Comparison of ENCODE assay signal across 8 cellular contexts in genomic region chr1:153946622-153947246, GRCh38. TPM values are rescaled to one million over a fixed set of nuclear protein-coding genes. Genes with fewer than 3 reads are reported as not detected.
A peak's percentile ranks its signal among the peaks of the same experiment; 100 is the strongest.
DNase-seq lines count a peak whose midpoint lies in the region; ATAC-seq and TF ChIP-seq lines count a peak whose summit lies in the region.

A gene with protein sequence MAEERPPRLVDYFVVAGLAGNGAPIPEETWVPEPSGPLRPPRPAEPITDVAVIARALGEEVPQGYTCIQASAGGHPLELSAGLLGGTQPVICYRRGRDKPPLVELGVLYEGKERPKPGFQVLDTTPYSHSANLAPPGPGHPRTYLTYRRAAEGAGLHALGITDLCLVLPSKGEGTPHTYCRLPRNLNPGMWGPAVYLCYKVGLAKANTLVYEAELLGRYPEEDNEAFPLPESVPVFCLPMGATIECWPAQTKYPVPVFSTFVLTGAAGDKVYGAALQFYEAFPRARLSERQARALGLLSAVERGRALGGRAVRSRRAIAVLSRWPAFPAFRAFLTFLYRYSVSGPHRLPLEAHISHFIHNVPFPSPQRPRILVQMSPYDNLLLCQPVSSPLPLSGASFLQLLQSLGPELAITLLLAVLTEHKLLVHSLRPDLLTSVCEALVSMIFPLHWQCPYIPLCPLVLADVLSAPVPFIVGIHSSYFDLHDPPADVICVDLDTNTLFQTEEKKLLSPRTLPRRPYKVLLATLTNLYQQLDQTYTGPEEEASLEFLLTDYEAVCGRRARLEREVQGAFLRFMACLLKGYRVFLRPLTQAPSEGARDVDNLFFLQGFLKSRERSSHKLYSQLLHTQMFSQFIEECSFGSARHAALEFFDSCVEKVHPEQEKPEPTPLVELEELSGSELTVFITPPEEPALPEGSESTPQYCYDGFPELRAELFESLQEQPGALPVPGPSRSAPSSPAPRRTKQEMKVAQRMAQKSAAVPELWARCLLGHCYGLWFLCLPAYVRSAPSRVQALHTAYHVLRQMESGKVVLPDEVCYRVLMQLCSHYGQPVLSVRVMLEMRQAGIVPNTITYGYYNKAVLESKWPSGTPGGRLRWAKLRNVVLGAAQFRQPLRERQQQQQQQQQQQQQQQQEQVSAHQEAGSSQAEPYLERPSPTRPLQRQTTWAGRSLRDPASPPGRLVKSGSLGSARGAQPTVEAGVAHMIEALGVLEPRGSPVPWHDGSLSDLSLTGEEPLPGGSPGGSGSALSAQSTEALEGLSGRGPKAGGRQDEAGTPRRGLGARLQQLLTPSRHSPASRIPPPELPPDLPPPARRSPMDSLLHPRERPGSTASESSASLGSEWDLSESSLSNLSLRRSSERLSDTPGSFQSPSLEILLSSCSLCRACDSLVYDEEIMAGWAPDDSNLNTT (N-terminal part only) (minus strand): TSS chr1:153946718. CDS start chr1:153944374, 2,344 bp downstream.

- H3K27me3 Mint-ChIP-seq in activated CD4-positive, alpha-beta memory T cell treated with anti-CD3 and anti-CD28 coated beads for 36 hours: no peaks in the 10 kb centered on the region

- H3K9ac ChIP-seq in BLaER1: peak within 1 kb of the TSS; percentile 99

- intact Hi-C loops in activated CD4-positive, alpha-beta memory T cell treated with anti-CD3 and anti-CD28 coated beads for 36 hours (cut with micrococcal nuclease): loop anchor here (1.0 kb wide), 2 partner anchors 23 to 149 kb away; no protein-coding TSS in a partner anchor

- TF ChIP-seq POLR2A in GM19193 (IDR thresholded peaks at IDR 0.05; ENCODE audit: extremely low read depth, insufficient read depth, insufficient read length): peak; percentile 54

- peaks cover 50% of the 10 kb centered on the region for H3K4me1 ChIP-seq in BLaER1
- no peaks in the 10 kb centered on the region for H3K4me1 ChIP-seq in ectodermal cell (ENCODE audit: control insufficient read depth, insufficient read depth, low read length)
- H3K4me1 ChIP-seq in lung (ENCODE audit: control insufficient read depth in 2 of 2, insufficient read depth in 2 of 2, low read length in 2 of 2): peaks cover 4 to 11% of the 10 kb centered on the region in 2 donors

- no peaks in the 10 kb centered on the region for H3K9me3 Mint-ChIP-seq in activated CD4-positive, alpha-beta memory T cell treated with anti-CD3 and anti-CD28 coated beads for 36 hours

- peaks cover 40% of the 10 kb centered on the region for H3K36me3 Mint-ChIP-seq in activated CD4-positive, alpha-beta memory T cell treated with anti-CD3 and anti-CD28 coated beads for 36 hours

- H3K27ac Mint-ChIP-seq in activated CD4-positive, alpha-beta memory T cell treated with anti-CD3 and anti-CD28 coated beads for 36 hours: peak within 1 kb of the TSS; percentile 97

- peak within 1 kb of the TSS; percentile 97 for H3K4me2 ChIP-seq in BLaER1

- peaks cover 73% of the 10 kb centered on the region for H3K36me3 ChIP-seq in BLaER1
- H3K36me3 ChIP-seq in ectodermal cell (ENCODE audit: control insufficient read depth, insufficient read depth, low read length): peaks cover 11% of the 10 kb centered on the region
- peaks cover 7 to 39% of the 10 kb centered on the region in 2 donors for H3K36me3 ChIP-seq in lung (ENCODE audit: control insufficient read depth in 2 of 2, insufficient read depth in 2 of 2, low read length in 2 of 2)

- peak within 1 kb of the TSS; percentile 100 for H3K27ac ChIP-seq in BLaER1
- H3K27ac ChIP-seq in ectodermal cell (ENCODE audit: insufficient read depth, low read depth, low read length, poor library complexity, severe bottlenecking): no peak within 1 kb of the TSS
- peak within 1 kb of the TSS; percentile 97 to 99 for H3K27ac ChIP-seq in lung (ENCODE audit: low read depth in 1 of 2, low read length in 1 of 2)

- H3K27me3 ChIP-seq in BLaER1: no peaks in the 10 kb centered on the region
- H3K27me3 ChIP-seq in ectodermal cell (ENCODE audit: control insufficient read depth, insufficient read depth, low read length, poor library complexity, severe bottlenecking): no peaks in the 10 kb centered on the region
- no peaks in the 10 kb centered on the region for H3K27me3 ChIP-seq in lung (ENCODE audit: control insufficient read depth, insufficient read depth)

- peak; percentile 68 for ATAC-seq in HG03354 (IDR thresholded peaks at IDR 0.05; ENCODE audit: poor library complexity, severe bottlenecking, unreplicated experiment)
- ATAC-seq in lung (ENCODE audit: insufficient read depth, low FRiP score): peak; percentile 87

- CTCF ChIA-PET in activated CD4-positive, alpha-beta memory T cell treated with anti-CD3 and anti-CD28 coated beads for 36 hours (lab: Charles Lee): interaction anchor here (0.6 to 4.3 kb wide), 32 partner anchors 8 to 439 kb away, joined by 3 to 31 read pairs (median 4); partner anchors contain the start of genes CREB3L4, CRTC2, JTB and RAB13

- DNase-seq in NCI-H69 (lab: John Stamatoyannopoulos, UW): peak; percentile 91
- peak; percentile 83 for DNase-seq in activated CD4-positive, alpha-beta memory T cell treated with anti-CD3 and anti-CD28 coated beads for 36 hours
- DNase-seq in lung (ENCODE audit: low spot score): peak; percentile 80
- peak; percentile 59 to 62 (median 62) for DNase-seq in stimulated activated CD4-positive, alpha-beta T cell treated with anti-CD3 and anti-CD28 coated beads, TNF-alpha, amount 100 ng/mL, for 4 hours (ENCODE audit: low read depth in 3 of 3)

- H3K4me1 Mint-ChIP-seq in activated CD4-positive, alpha-beta memory T cell treated with anti-CD3 and anti-CD28 coated beads for 36 hours (ENCODE audit: low read depth): peaks cover 25% of the 10 kb centered on the region

- no peaks in the 10 kb centered on the region for H3K9me3 ChIP-seq in BLaER1
- H3K9me3 ChIP-seq in ectodermal cell (ENCODE audit: control insufficient read depth, low read length): no peaks in the 10 kb centered on the region
- H3K9me3 ChIP-seq in lung (ENCODE audit: control insufficient read depth in 2 of 2, insufficient read depth in 1 of 2, low read length in 1 of 2): no peaks in the 10 kb centered on the region

- H3K4me3 ChIP-seq in BLaER1 (peak within 1 kb of the TSS; percentile 92), ectodermal cell (ENCODE audit: insufficient read depth, low read depth, low read length) (peak within 1 kb of the TSS; percentile 80), lung (peak within 1 kb of the TSS; percentile 75)

- POLR2A ChIA-PET in activated CD4-positive, alpha-beta memory T cell treated with anti-CD3 and anti-CD28 coated beads for 36 hours (lab: Charles Lee): interaction anchor here (0.6 to 3.9 kb wide), 12 partner anchors 9 to 171 kb away, joined by 3 to 41 read pairs (median 8); partner anchors contain the start of genes CREB3L4, CRTC2, GATAD2B and RPS27

- peaks cover 6% of the 10 kb centered on the region; the same call in 1 of the 2 replicates for H4K20me1 ChIP-seq in BLaER1

- TF ChIP-seq CTCF in lung (IDR thresholded peaks at IDR 0.05; ENCODE audit: control extremely low read depth, extremely low read depth): peak; percentile 64

- peak within 1 kb of the TSS; percentile 92 for H3K4me3 Mint-ChIP-seq in activated CD4-positive, alpha-beta memory T cell treated with anti-CD3 and anti-CD28 coated beads for 36 hours

- WGBS in ectodermal cell, 2 experiments: 12 to 13% methylated on average over 28 of the region's 28 CpGs
- WGBS in lung, 2 donors: 7 to 9% methylated on average over 28 of the region's 28 CpGs

RNA-seq across cellular contexts. Expression of the gene that starts here (rescaled TPM):
- total RNA-seq in activated CD4-positive, alpha-beta memory T cell treated with anti-CD3 and anti-CD28 coated beads for 36 hours: 100 to 1,000 TPM in 1 of 2 experiments, 10 to 100 TPM in 1; 98.1 to 108 TPM
- 17.6 TPM for polyA plus RNA-seq in ectodermal cell (2013, experiment 1 of 4)
- 17.6 TPM for polyA plus RNA-seq in ectodermal cell (2013, experiment 2 of 4)
- polyA plus RNA-seq in ectodermal cell (2013, experiment 3 of 4): 13.5 TPM
- 15.7 TPM for polyA plus RNA-seq in ectodermal cell (2013, experiment 4 of 4)
- 10 to 100 TPM; 40.5 to 84.7 TPM for total RNA-seq in lung
- polyA plus RNA-seq in lung: 10 to 100 TPM; 57.2 to 61.6 TPM
